ENCODE assay signal across 22 cellular contexts in the genomic region with DNA sequence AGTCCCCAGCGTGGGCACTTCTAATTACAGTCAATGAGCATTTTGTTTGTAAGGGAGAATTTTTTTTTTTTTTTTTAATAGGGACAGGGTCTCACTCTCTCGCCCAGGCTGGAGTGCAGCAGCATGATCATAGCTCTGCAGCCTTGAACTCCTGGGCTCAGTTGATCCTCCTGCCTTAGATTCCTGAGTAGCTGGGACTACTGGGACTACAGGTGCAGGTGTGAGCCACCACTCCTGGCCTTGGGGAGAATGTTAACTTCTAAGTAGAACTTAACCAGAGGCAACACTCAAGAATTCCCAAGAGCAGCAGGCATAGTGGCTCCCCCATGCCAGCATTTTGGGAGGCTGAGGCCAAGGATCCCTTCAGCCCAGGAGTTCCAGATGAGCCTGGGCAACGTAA.
"Had no signal": no experiment of that assay in that cellular context is flagged by ENCODE, and none has a peak within 500 bp of the region (broad histone marks: within the 10 kb centered on the region; RNA-seq: fewer than 3 reads in every experiment).

No MANE protein-coding gene starts in this region.

- H3K27me3 Mint-ChIP-seq: naive thymus-derived CD4-positive, alpha-beta T cell; stimulated activated memory B cell treated with anti-CD40 and anti-IgM and Interleukin-4, amounts not matched to agents 10 μg/mL and 1 μg/mL and 100 μg/mL, for 72 hours had no signal

- H3K27me3 ChIP-seq: foreskin keratinocyte, neutrophil, spleen, stomach, transverse colon had no signal

- H3K36me3 Mint-ChIP-seq: stimulated activated memory B cell treated with anti-CD40 and anti-IgM and Interleukin-4, amounts not matched to agents 10 μg/mL and 1 μg/mL and 100 μg/mL, for 72 hours had no signal

- H3K27ac ChIP-seq: foreskin keratinocyte, stomach, thoracic aorta had no signal

- H3K4me3 Mint-ChIP-seq: endodermal cell; naive thymus-derived CD4-positive, alpha-beta T cell; nephron progenitor cell; stimulated activated memory B cell treated with anti-CD40 and anti-IgM and Interleukin-4, amounts not matched to agents 10 μg/mL and 1 μg/mL and 100 μg/mL, for 72 hours had no signal

- H3K4me3 ChIP-seq: lung, spleen, stomach, thoracic aorta, transverse colon had no signal

- H3K36me3 ChIP-seq: neutrophil, spleen, stomach, thoracic aorta, transverse colon had no signal

- ATAC-seq: foreskin keratinocyte; left cardiac atrium; left ventricle myocardium superior; naive thymus-derived CD4-positive, alpha-beta T cell; sciatic nerve; stimulated activated memory B cell treated with anti-CD40 and anti-IgM and Interleukin-4, amounts not matched to agents 10 μg/mL and 1 μg/mL and 100 μg/mL, for 72 hours had no signal

- H3K27ac Mint-ChIP-seq: endodermal cell, nephron progenitor cell had no signal

- DNase-seq: effector CD4-positive, alpha-beta T cell; endodermal cell; erythroblast; foreskin keratinocyte; kidney; left cardiac atrium; left ventricle myocardium superior; mesendoderm; naive thymus-derived CD4-positive, alpha-beta T cell; nephron progenitor cell; spleen; stimulated activated CD4-positive, alpha-beta T cell treated with anti-CD3 and anti-CD28 coated beads, Interleukin-15, amount 100 ng/mL, for 24 hours; stimulated activated CD4-positive, alpha-beta T cell treated with anti-CD3 and anti-CD28 coated beads, Interleukin-1b, Interleukin-23, amount 100 ng/mL, for 48 hours; stimulated activated CD4-positive, alpha-beta T cell treated with anti-CD3 and anti-CD28 coated beads, Interleukin-4, amount 100 ng/mL, for 24 hours; stomach; substantia nigra; transverse colon had no signal

- H3K9me3 ChIP-seq: neutrophil, spleen, stomach, thoracic aorta, transverse colon had no signal

- H3K9me3 Mint-ChIP-seq: endodermal cell; naive thymus-derived CD4-positive, alpha-beta T cell; nephron progenitor cell; stimulated activated memory B cell treated with anti-CD40 and anti-IgM and Interleukin-4, amounts not matched to agents 10 μg/mL and 1 μg/mL and 100 μg/mL, for 72 hours had no signal
